15 cellular contexts compared by ENCODE assay signal in the genomic region with DNA sequence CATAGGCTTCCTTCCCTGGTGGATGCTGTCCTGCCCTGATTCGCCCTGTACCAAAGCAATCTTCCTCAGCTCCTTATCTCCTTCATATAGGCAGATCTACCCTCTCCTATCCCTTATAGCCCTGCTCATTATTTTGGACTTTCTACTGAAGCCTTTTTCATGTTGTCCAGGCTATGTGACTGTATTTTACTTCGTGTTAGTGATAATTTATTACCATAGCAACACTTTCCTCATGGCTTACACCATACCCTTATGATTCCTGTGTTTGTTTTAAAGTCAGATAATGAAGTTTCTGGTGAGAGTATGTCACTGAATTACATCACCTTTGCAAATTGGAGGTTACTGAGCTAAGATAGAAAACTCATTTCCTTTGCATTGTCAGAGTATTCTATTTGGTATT.
DNase-seq lines count a peak whose midpoint lies in the region; ATAC-seq and TF ChIP-seq lines count a peak whose summit lies in the region.
"Had no signal": no experiment of that assay in that cellular context is flagged by ENCODE, and none has a peak within 500 bp of the region (broad histone marks: within the 10 kb centered on the region; RNA-seq: fewer than 3 reads in every experiment).

No MANE protein-coding gene starts in this region.

- whole genome bisulfite sequencing in body of pancreas, 2 donors = 31 to 39% methylated on average over 2 of the region's 2 CpGs

- CTCF ChIA-PET in A673 (lab: Charles Lee) = interaction anchor here (0.5 kb wide), 1 partner anchor 265 kb away, joined by 11 read pairs; no protein-coding TSS in a partner anchor

- POLR2A ChIA-PET in A673 (lab: Charles Lee; ENCODE audit: low non-redundant PET) = no interaction called here

- H3K27me3 ChIP-seq in A673 (replicated peaks; ENCODE audit: insufficient read depth, low read depth, low read length, poor library complexity) (no peaks in the 10 kb centered on the region), body of pancreas (no peaks in the 10 kb centered on the region)

- H3K4me3 ChIP-seq in A673 (ENCODE audit: low read depth, low read length, poor library complexity, severe bottlenecking) (no peak overlapping the region), fibroblast of mammary gland (ENCODE audit: control insufficient read depth, low read depth, low read length) (no peak overlapping the region), body of pancreas (no peak overlapping the region)

- H3K9me3 ChIP-seq in A673 (ENCODE audit: low read depth, low read length, poor library complexity, severe bottlenecking) (no peaks in the 10 kb centered on the region), body of pancreas (no peaks in the 10 kb centered on the region)

- H3K4me1 ChIP-seq in A673 (ENCODE audit: insufficient read depth, low read length, poor library complexity, severe bottlenecking) (no peaks in the 10 kb centered on the region), body of pancreas (no peaks in the 10 kb centered on the region)

- ATAC-seq in GM19397 (IDR thresholded peaks at IDR 0.05; ENCODE audit: unreplicated experiment) (no peak), HG02610 (IDR thresholded peaks at IDR 0.05; ENCODE audit: unreplicated experiment) (no peak), body of pancreas (no peak)
- ATAC-seq: activated naive CD4-positive, alpha-beta T cell treated with anti-CD3 and anti-CD28 coated beads, Interleukin-2, amount 50 U/mL, for 72 hours; right cardiac atrium had no signal

- no peak overlapping the region for H3K27ac ChIP-seq in A673 (ENCODE audit: low read depth, low read length, poor library complexity, severe bottlenecking)
- H3K27ac ChIP-seq in body of pancreas = no peak overlapping the region

- H3K36me3 ChIP-seq in A673 (ENCODE audit: insufficient read depth, low read length, poor library complexity, severe bottlenecking) = no peaks in the 10 kb centered on the region
- no peaks in the 10 kb centered on the region for H3K36me3 ChIP-seq in body of pancreas (replicated peaks in 1 of 2; ENCODE audit: insufficient read depth in 1 of 2, low read depth in 2 of 2)

- no peak for TF ChIP-seq CTCF in A673 (conservative IDR thresholded peaks at IDR 0.05; ENCODE audit: low read depth, low read length)
- TF ChIP-seq CTCF in fibroblast of mammary gland (conservative IDR thresholded peaks at IDR 0.05; ENCODE audit: control insufficient read depth, insufficient read depth, low read depth, low read length) = no peak
- no peak for TF ChIP-seq CTCF in body of pancreas (IDR thresholded peaks at IDR 0.05)

- TF ChIP-seq POLR2A in body of pancreas (IDR thresholded peaks at IDR 0.05) = no peak

- DNase-seq in A673 (ENCODE audit: low spot score) = peak; percentile 14
- peak; percentile 58 for DNase-seq in M059J (ENCODE audit: low read depth)
- DNase-seq in amniotic epithelial cell (ENCODE audit: low read depth) = peak; percentile 32
- peak; percentile 38 for DNase-seq in fibroblast of mammary gland (ENCODE audit: low read depth)
- DNase-seq in NCI-H524 treated with DMSO at 0.1 percent for 48 hours (lab: John Stamatoyannopoulos, UW) = no peak
- DNase-seq in body of pancreas = no peak
- DNase-seq: activated CD4-positive, alpha-beta T cell treated with anti-CD3 and anti-CD28 coated beads, Interleukin-2, amount 10 ng/mL, durations not matched to agents 24 days and 14 days; central memory CD4-positive, alpha-beta T cell; endodermal cell; KBM-7; NCI-H1105 treated with DMSO at 0.1 percent for 48 hours; right cardiac atrium had no signal

- intact Hi-C loops in A673 (cut with micrococcal nuclease; ENCODE audit: unreplicated experiment) = no loop called here
- intact Hi-C loops in body of pancreas (cut with DNase I) = no loop called here

- BruUV-seq in A673 (replicated peaks; lab: Mats Ljungman, UMichigan) = no TSS peak

Comparison
In these comparisons a context has a peak if more than half of its experiments do, and no peak if none do; other contexts are left out.
1. DNase-seq: peak in A673 (single experiment), M059J (single experiment), amniotic epithelial cell (single experiment) and fibroblast of mammary gland (single experiment); none in NCI-H524 treated with DMSO at 0.1 percent for 48 hours (single experiment) and body of pancreas (0 of 4).